Comparison of ENCODE assay signal across 8 cellular contexts in genomic region chr11:123062158-123062891, GRCh38. TPM values are rescaled to one million over a fixed set of nuclear protein-coding genes. Genes with fewer than 3 reads are reported as not detected.
DNase-seq lines count a peak whose midpoint lies in the region; ATAC-seq and TF ChIP-seq lines count a peak whose summit lies in the region.

No MANE protein-coding gene starts in this region.

- H3K4me3 ChIP-seq in adipocyte (ENCODE audit: low read length) (peak overlapping the region; percentile 97), cardiac muscle cell (peak overlapping the region; percentile 64), parathyroid adenoma (ENCODE audit: low read depth, low read length) (peak overlapping the region; percentile 98), tibial nerve (peak overlapping the region; percentile 84 to 98 (median 88))

- no peaks in the 10 kb centered on the region for H3K9me3 ChIP-seq in adipocyte (ENCODE audit: control insufficient read depth, low read length)
- H3K9me3 ChIP-seq in cardiac muscle cell (ENCODE audit: low read depth): no peaks in the 10 kb centered on the region
- no peaks in the 10 kb centered on the region for H3K9me3 ChIP-seq in parathyroid adenoma (ENCODE audit: control insufficient read depth, low read length)
- no peaks in the 10 kb centered on the region for H3K9me3 ChIP-seq in tibial nerve

- 1% methylated on average over 57 to 58 of the region's 63 CpGs for WGBS in tibial nerve, 2 donors

- H3K27ac ChIP-seq in cardiac muscle cell: peak overlapping the region; percentile 100
- peak overlapping the region; percentile 97 for H3K27ac ChIP-seq in parathyroid adenoma
- H3K27ac ChIP-seq in tibial nerve: peak overlapping the region; percentile 100

- H3K9ac ChIP-seq in adipocyte (ENCODE audit: low read length) (peak overlapping the region; percentile 100), parathyroid adenoma (peak overlapping the region; percentile 68)

- peak overlapping the region; percentile 84 for H2AFZ ChIP-seq in parathyroid adenoma

- H3K27me3 ChIP-seq in adipocyte (replicated peaks; ENCODE audit: control insufficient read depth, insufficient read depth, low read length): no peaks in the 10 kb centered on the region
- H3K27me3 ChIP-seq in cardiac muscle cell: no peaks in the 10 kb centered on the region
- no peaks in the 10 kb centered on the region for H3K27me3 ChIP-seq in parathyroid adenoma (ENCODE audit: control insufficient read depth, insufficient read depth, low read length)
- H3K27me3 ChIP-seq in tibial nerve: peaks cover 0 to 3% of the 10 kb centered on the region in 2 donors

- H3K4me1 ChIP-seq in adipocyte (ENCODE audit: control insufficient read depth, insufficient read depth, low read length): peaks cover 48% of the 10 kb centered on the region
- H3K4me1 ChIP-seq in cardiac muscle cell (ENCODE audit: low read depth): peaks cover 28% of the 10 kb centered on the region
- peaks cover 15% of the 10 kb centered on the region for H3K4me1 ChIP-seq in parathyroid adenoma
- H3K4me1 ChIP-seq in tibial nerve: peaks cover 0 to 67% (median 39%) of the 10 kb centered on the region in 4 donors

- peaks cover 7% of the 10 kb centered on the region for H3K79me2 ChIP-seq in parathyroid adenoma

- DNase-seq in GM10266 (ENCODE audit: extremely low spot score): peak; percentile 91
- peak; percentile 99 to 100 (median 100) for DNase-seq in NCI-H1417 (lab: John Stamatoyannopoulos, UW)
- peak; percentile 97 to 99 for DNase-seq in SW 1271 (lab: John Stamatoyannopoulos, UW)
- peak; percentile 100 for DNase-seq in adipocyte (ENCODE audit: low read depth)
- DNase-seq in cardiac muscle cell (ENCODE audit: low read depth in 1 of 2, low spot score in 1 of 2): peak; percentile 99 to 100
- DNase-seq in tibial nerve (ENCODE audit: low spot score in 2 of 2): peak; percentile 97 to 98

- TF ChIP-seq POLR2A in tibial nerve (IDR thresholded peaks at IDR 0.05): peak; percentile 72 to 77

- TF ChIP-seq CTCF in GM10266 (IDR thresholded peaks at IDR 0.05; ENCODE audit: control insufficient read depth, insufficient read depth, low read depth, missing control alignments): no peak
- no peak for TF ChIP-seq CTCF in cardiac muscle cell (IDR thresholded peaks at IDR 0.05; ENCODE audit: low read depth, low read length)
- TF ChIP-seq CTCF in parathyroid adenoma (IDR thresholded peaks at IDR 0.05): no peak
- TF ChIP-seq CTCF in tibial nerve (IDR thresholded peaks at IDR 0.05): peak in 1 of 5 experiments; percentile 35

- H3K4me2 ChIP-seq in parathyroid adenoma (ENCODE audit: low read length): peak overlapping the region; percentile 90

- ATAC-seq in HG02763 (IDR thresholded peaks at IDR 0.05; ENCODE audit: unreplicated experiment): peak; percentile 87

- TF ChIP-seq EP300 in tibial nerve (IDR thresholded peaks at IDR 0.05): peak; percentile 83 to 96

- peaks cover 38% of the 10 kb centered on the region for H3K36me3 ChIP-seq in adipocyte (ENCODE audit: control insufficient read depth, insufficient read depth, low read length, severe bottlenecking)
- peaks cover 35% of the 10 kb centered on the region for H3K36me3 ChIP-seq in cardiac muscle cell
- no peaks in the 10 kb centered on the region for H3K36me3 ChIP-seq in parathyroid adenoma (ENCODE audit: control insufficient read depth, insufficient read depth, low read length)
- H3K36me3 ChIP-seq in tibial nerve: peaks cover 3 to 34% (median 11%) of the 10 kb centered on the region in 3 donors

RNA-seq across cellular contexts. Expression of gene HSPA8, which starts 0.4 kb away (rescaled TPM):
- total RNA-seq in cardiac muscle cell (386 and 958 TPM in 2 replicates), tibial nerve (100 to 1,000 TPM; 425 to 660 (median 550) TPM)
- 325 and 839 TPM in 2 replicates for polyA plus RNA-seq in cardiac muscle cell

Comparison
In these comparisons a context has a peak if more than half of its experiments do, and no peak if none do; other contexts are left out.
1. Peak in every context shown above with its lines: DNase-seq, ATAC-seq, H3K4me3 ChIP-seq and H3K27ac ChIP-seq.